25 cellular contexts compared by ENCODE assay signal in genomic region chr3:126124896-126125295, GRCh38. TPM values are rescaled to one million over a fixed set of nuclear protein-coding genes. Genes with fewer than 3 reads are reported as not detected.
DNase-seq lines count a peak whose midpoint lies in the region; ATAC-seq, FAIRE-seq and TF ChIP-seq lines count a peak whose summit lies in the region.
"Had no signal": no experiment of that assay in that cellular context is flagged by ENCODE, and none has a peak within 500 bp of the region (broad histone marks: within the 10 kb centered on the region; RNA-seq: fewer than 3 reads in every experiment).

No MANE protein-coding gene starts in this region.

- no peak for TF ChIP-seq POLR2A in uterus (IDR thresholded peaks at IDR 0.05)

- peak; percentile 1 to 2 for DNase-seq in heart right ventricle
- no peak for DNase-seq in Right ventricle myocardium superior
- DNase-seq in coronary artery (ENCODE audit: low spot score) = peak; percentile 68
- peak; percentile 68 for DNase-seq in osteocyte (ENCODE audit: extremely low spot score, unreplicated experiment)
- DNase-seq in uterus = peak; percentile 4
- DNase-seq in frontal cortex (ENCODE audit: low spot score in 2 of 2) = no peak
- DNase-seq in NOMO-1 treated with DMSO at 0.1 percent for 48 hours (lab: John Stamatoyannopoulos, UW; ENCODE audit: unreplicated experiment) = no peak
- DNase-seq: activated CD4-positive, alpha-beta T cell treated with anti-CD3 and anti-CD28 coated beads, Interleukin-2, amount 50 U/mL, for 48 hours; activated gamma-delta T cell treated with Interleukin-2 at 50 U/mL for 16 hours; kidney glomerular epithelial cell; NCI-H2081; NCI-H2227 treated with DMSO at 0.1 percent for 48 hours; thyroid gland had no signal

- intact Hi-C loops in heart right ventricle (cut with DNase I) = no loop called here
- intact Hi-C loops in Right ventricle myocardium superior (cut with DNase I) = no loop called here
- intact Hi-C loops in uterus (cut with DNase I; ENCODE audit: low total_unique reads) = no loop called here

- no peak overlapping the region for H3K4me3 Mint-ChIP-seq in osteocyte (ENCODE audit: unreplicated experiment)
- H3K4me3 Mint-ChIP-seq: activated B cell treated with CpG ODN at 0.5 μM for 24 hours; brain; stimulated activated naive CD8-positive, alpha-beta T cell treated with anti-CD3 and anti-CD28 coated beads, Interleukin-15, Interleukin-2, amounts not matched to agents 100 ng/mL and 50 ng/mL, for 24 hours had no signal

- H3K27ac ChIP-seq in heart right ventricle (no peak overlapping the region), coronary artery (no peak overlapping the region), uterus (no peak overlapping the region)
- H3K27ac ChIP-seq: BLaER1, epithelial cell of prostate, Peyer's patch, SJSA1, thyroid gland had no signal

- peaks cover 30% of the 10 kb centered on the region for H3K27me3 Mint-ChIP-seq in osteocyte (ENCODE audit: unreplicated experiment)
- H3K27me3 Mint-ChIP-seq: activated B cell treated with CpG ODN at 0.5 μM for 24 hours, brain had no signal

- H3K27me3 ChIP-seq in heart right ventricle = no peaks in the 10 kb centered on the region
- H3K27me3 ChIP-seq in uterus = no peaks in the 10 kb centered on the region
- H3K27me3 ChIP-seq: BLaER1, Peyer's patch, thyroid gland had no signal

- H3K36me3 ChIP-seq in heart right ventricle (peaks cover 0 to 6% (median 0%) of the 10 kb centered on the region in 9 donors), uterus (no peaks in the 10 kb centered on the region)
- H3K36me3 ChIP-seq: BLaER1, Peyer's patch, SJSA1, thyroid gland had no signal

- WGBS in heart right ventricle, 2 donors = 87 to 94% methylated on average over 9 of the region's 9 CpGs

- no peaks in the 10 kb centered on the region for H3K9me3 ChIP-seq in heart right ventricle
- H3K9me3 ChIP-seq in uterus = no peaks in the 10 kb centered on the region
- H3K9me3 ChIP-seq: BLaER1, Peyer's patch, SJSA1, thyroid gland had no signal

- no peak for FAIRE-seq in frontal cortex (lab: Jason Lieb, UNC)
- FAIRE-seq: G401.6, H54, K562 had no signal

- H3K4me1 ChIP-seq in heart right ventricle (peaks cover 0 to 9% (median 0%) of the 10 kb centered on the region in 9 donors), uterus (no peaks in the 10 kb centered on the region)
- H3K4me1 ChIP-seq: BLaER1, Peyer's patch, SJSA1, thyroid gland had no signal

- H3K36me3 Mint-ChIP-seq in osteocyte (ENCODE audit: unreplicated experiment) = no peaks in the 10 kb centered on the region
- H3K36me3 Mint-ChIP-seq: brain had no signal

- ATAC-seq in heart right ventricle (peak in 1 of 8 donors; percentile 15), Right ventricle myocardium superior (ENCODE audit: poor library complexity) (no peak), HG03378 (IDR thresholded peaks at IDR 0.05; ENCODE audit: unreplicated experiment) (no peak)
- ATAC-seq: K562 had no signal

- no peaks in the 10 kb centered on the region for H3K4me1 Mint-ChIP-seq in osteocyte (ENCODE audit: unreplicated experiment)
- H3K4me1 Mint-ChIP-seq: activated B cell treated with CpG ODN at 0.5 μM for 24 hours had no signal

- no peak overlapping the region for H3K27ac Mint-ChIP-seq in osteocyte (ENCODE audit: unreplicated experiment)
- H3K27ac Mint-ChIP-seq: activated B cell treated with CpG ODN at 0.5 μM for 24 hours; brain; stimulated activated naive CD8-positive, alpha-beta T cell treated with anti-CD3 and anti-CD28 coated beads, Interleukin-15, Interleukin-2, amounts not matched to agents 100 ng/mL and 50 ng/mL, for 24 hours had no signal

- H3K4me3 ChIP-seq in heart right ventricle (no peak overlapping the region), coronary artery (no peak overlapping the region), uterus (no peak overlapping the region)
- H3K4me3 ChIP-seq: BLaER1, K562, Peyer's patch, SJSA1, thyroid gland had no signal

- no peaks in the 10 kb centered on the region for H3K9me3 Mint-ChIP-seq in osteocyte (ENCODE audit: unreplicated experiment)
- H3K9me3 Mint-ChIP-seq: activated B cell treated with CpG ODN at 0.5 μM for 24 hours; stimulated activated naive CD8-positive, alpha-beta T cell treated with anti-CD3 and anti-CD28 coated beads, Interleukin-15, Interleukin-2, amounts not matched to agents 100 ng/mL and 50 ng/mL, for 24 hours had no signal

- TF ChIP-seq CTCF in heart right ventricle (IDR thresholded peaks at IDR 0.05) (no peak), coronary artery (IDR thresholded peaks at IDR 0.05) (no peak), osteocyte (IDR thresholded peaks at IDR 0.05) (no peak), uterus (IDR thresholded peaks at IDR 0.05) (no peak)

RNA-seq across cellular contexts. Expression of gene SLC41A3, which starts 41.0 kb away (rescaled TPM):
- 10 to 100 TPM; 29.4 to 48.2 (median 40.1) TPM for total RNA-seq in heart right ventricle
- polyA plus RNA-seq in heart right ventricle = 10 to 100 TPM; 28.6 to 49.5 TPM
- 34.7 TPM for total RNA-seq in Right ventricle myocardium superior
- 80.6 and 89.2 TPM in 2 replicates for total RNA-seq in osteocyte
- 10 to 100 TPM; 65.9 to 94.9 (median 77.4) TPM for total RNA-seq in uterus
- 53.4 TPM for total RNA-seq in frontal cortex

RNA-seq across cellular contexts. Expression of gene ALDH1L1, which starts 55.5 kb away (rescaled TPM):
- total RNA-seq in heart right ventricle = 10 to 100 TPM; 25.5 to 45.9 (median 32.1) TPM
- 10 to 100 TPM; 14.9 to 27.0 TPM for polyA plus RNA-seq in heart right ventricle
- total RNA-seq in Right ventricle myocardium superior = 21.5 TPM
- 1.4 and 1.5 TPM in 2 replicates for total RNA-seq in osteocyte
- 10 to 100 TPM in 2 of 4 donors, 1 to 10 TPM in 2; 2.1 to 27.3 (median 8.4) TPM for total RNA-seq in uterus
- 1.6 TPM for total RNA-seq in frontal cortex
- total RNA-seq: activated B cell treated with CpG ODN at 0.5 μM for 24 hours, pulmonary artery endothelial cell, SJSA1 had no signal

Comparison
In these comparisons a context has a peak if more than half of its experiments do, and no peak if none do; other contexts are left out.
1. DNase-seq: peak in heart right ventricle (2 of 2), coronary artery (single experiment), osteocyte (single experiment) and uterus (2 of 2); none in Right ventricle myocardium superior (single experiment), frontal cortex (0 of 2) and NOMO-1 treated with DMSO at 0.1 percent for 48 hours (single experiment).